ENCODE assay signal across 23 cellular contexts in the genomic region with DNA sequence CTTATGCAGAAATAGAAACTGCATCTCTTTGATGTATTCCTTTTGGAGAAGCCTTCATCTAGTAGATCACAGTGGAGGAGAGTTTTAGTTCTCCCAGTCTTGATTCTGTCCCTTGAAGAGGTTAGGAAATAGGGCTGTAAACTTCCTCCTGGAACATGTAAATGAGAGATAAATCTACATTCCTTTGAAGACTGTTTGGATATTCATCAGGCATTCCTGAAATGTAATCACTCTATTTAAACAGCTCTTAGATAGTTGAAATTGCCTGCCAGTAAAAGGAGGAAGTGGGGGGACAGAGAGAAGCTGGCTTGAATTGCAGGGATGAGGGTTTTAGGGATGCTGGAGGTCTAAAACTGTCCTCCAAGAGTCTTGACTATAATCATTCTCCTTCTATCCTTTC.
"Had no signal": no experiment of that assay in that cellular context is flagged by ENCODE, and none has a peak within 500 bp of the region (broad histone marks: within the 10 kb centered on the region; RNA-seq: fewer than 3 reads in every experiment).

No MANE protein-coding gene starts in this region.

- H3K4me1 ChIP-seq: esophagus muscularis mucosa, gastroesophageal sphincter, pancreas, suprapubic skin, thyroid gland had no signal

- H3K27ac ChIP-seq: coronary artery, dorsolateral prefrontal cortex, epithelial cell of prostate, esophagus muscularis mucosa, gastroesophageal sphincter, pancreas, suprapubic skin, thyroid gland had no signal

- H3K27me3 Mint-ChIP-seq: progenitor cell of endocrine pancreas, type B pancreatic cell had no signal

- H3K36me3 ChIP-seq: esophagus muscularis mucosa, gastroesophageal sphincter, pancreas, suprapubic skin, thyroid gland had no signal

- H3K4me3 ChIP-seq: coronary artery, dorsolateral prefrontal cortex, esophagus muscularis mucosa, gastroesophageal sphincter, pancreas, suprapubic skin, thyroid gland had no signal

- ATAC-seq: gastroesophageal sphincter; left lobe of liver; pancreas; right cardiac atrium; stimulated activated effector memory CD8-positive, alpha-beta T cell treated with anti-CD3 and anti-CD28 coated beads, Interleukin-12 subunit alpha, Interleukin-12 subunit beta, amount 100 ng/mL, for 72 hours; stimulated activated naive CD8-positive, alpha-beta T cell treated with anti-CD3 and anti-CD28 coated beads, Interleukin-15, Interleukin-2, amounts not matched to agents 100 U/mL and 50 U/mL, for 24 hours had no signal

- H3K27me3 ChIP-seq: dorsolateral prefrontal cortex, esophagus muscularis mucosa, gastroesophageal sphincter, pancreas, suprapubic skin, thyroid gland had no signal

- DNase-seq: dorsolateral prefrontal cortex; effector memory CD4-positive, alpha-beta T cell; glutamatergic neuron; kidney glomerular epithelial cell; mammary epithelial cell; occipital lobe; pancreas; right cardiac atrium; stimulated activated CD4-positive, alpha-beta T cell treated with anti-CD3 and anti-CD28 coated beads, Interleukin-4, amount 100 ng/mL, for 1 hour; stimulated activated CD8-positive, alpha-beta memory T cell treated with anti-CD3 and anti-CD28 coated beads, Interleukin-4, amount 100 ng/mL, for 48 hours; stimulated activated naive CD8-positive, alpha-beta T cell treated with anti-CD3 and anti-CD28 coated beads, Interleukin-15, Interleukin-2, amounts not matched to agents 100 U/mL and 50 U/mL, for 24 hours; thyroid gland had no signal

- H3K36me3 Mint-ChIP-seq: mesothelial cell of epicardium; stimulated activated effector memory CD8-positive, alpha-beta T cell treated with anti-CD3 and anti-CD28 coated beads, Interleukin-12 subunit alpha, Interleukin-12 subunit beta, amount 100 ng/mL, for 72 hours; type B pancreatic cell had no signal

- H3K4me3 Mint-ChIP-seq: mesothelial cell of epicardium; nephron; stimulated activated effector memory CD8-positive, alpha-beta T cell treated with anti-CD3 and anti-CD28 coated beads, Interleukin-12 subunit alpha, Interleukin-12 subunit beta, amount 100 ng/mL, for 72 hours; type B pancreatic cell had no signal

- H3K4me1 Mint-ChIP-seq: mesothelial cell of epicardium; stimulated activated effector memory CD8-positive, alpha-beta T cell treated with anti-CD3 and anti-CD28 coated beads, Interleukin-12 subunit alpha, Interleukin-12 subunit beta, amount 100 ng/mL, for 72 hours had no signal

- H3K27ac Mint-ChIP-seq: mesothelial cell of epicardium; nephron; progenitor cell of endocrine pancreas; stimulated activated effector memory CD8-positive, alpha-beta T cell treated with anti-CD3 and anti-CD28 coated beads, Interleukin-12 subunit alpha, Interleukin-12 subunit beta, amount 100 ng/mL, for 72 hours; type B pancreatic cell had no signal

- H3K9me3 ChIP-seq: esophagus muscularis mucosa, gastroesophageal sphincter, pancreas, suprapubic skin, thyroid gland had no signal
